In the genomic region with DNA sequence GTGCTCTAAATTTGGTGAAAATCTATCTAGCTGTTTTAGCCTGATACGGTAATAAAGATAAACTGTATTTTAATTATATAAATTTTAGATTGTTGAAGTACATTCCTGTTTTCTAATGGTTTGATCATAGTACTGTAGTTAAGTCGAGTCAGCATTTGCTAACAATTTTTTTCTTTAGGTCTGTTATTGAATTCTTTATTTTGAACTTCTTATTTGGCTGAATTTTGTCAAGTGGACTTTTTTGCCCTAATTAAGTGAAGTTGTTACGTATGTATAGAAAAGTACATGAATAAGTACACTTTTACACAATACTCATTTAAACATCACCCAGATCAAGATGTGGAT, we compare ENCODE assay signal across 1 cellular context.
TF ChIP-seq lines count a peak whose summit lies in the region.

No MANE protein-coding gene starts in this region.

TF ChIP-seq in HepG2, 621 proteins besides CTCF, POLR2A, EP300 and RAD21 (continued from another document):
- TF ChIP-seq ZFP91 (CRISPR knock-in tag; IDR thresholded peaks at IDR 0.05; ENCODE audit: borderline replicate concordance) (no peak), MAFK (conservative IDR thresholded peaks at IDR 0.05 in 1 of 2, IDR thresholded peaks at IDR 0.05 in 1 of 2; ENCODE audit: low read length in 2 of 2) (peak; percentile 72 to 83)
